Comparison of ENCODE assay signal across 8 cellular contexts in genomic region chr10:97640868-97641811, GRCh38. TPM values are rescaled to one million over a fixed set of nuclear protein-coding genes. Genes with fewer than 3 reads are reported as not detected.
DNase-seq lines count a peak whose midpoint lies in the region; ATAC-seq and TF ChIP-seq lines count a peak whose summit lies in the region.

No MANE protein-coding gene starts in this region.

- intact Hi-C loops in activated CD4-positive, alpha-beta T cell treated with anti-CD3 and anti-CD28 coated beads, Interleukin-2, amount 10 ng/mL, durations not matched to agents 24 days and 14 days (cut with micrococcal nuclease), result loop anchor here (1.0 to 10.0 kb wide), 6 partner anchors 8 to 1056 kb away; partner anchors contain the start of genes AVPI1, MMS19, PGAM1 and TM9SF3

- TF ChIP-seq CTCF in tibial nerve (IDR thresholded peaks at IDR 0.05), result no peak

- no peaks in the 10 kb centered on the region for H3K9me3 Mint-ChIP-seq in activated CD4-positive, alpha-beta T cell treated with anti-CD3 and anti-CD28 coated beads, Interleukin-2, amount 10 ng/mL, durations not matched to agents 24 days and 14 days

- DNase-seq in CD1c-positive myeloid dendritic cell (ENCODE audit: extremely low spot score) (peak; percentile 76), tibial nerve (ENCODE audit: low spot score in 2 of 2) (no peak)
- peak; percentile 70 for DNase-seq in activated CD4-positive, alpha-beta T cell treated with anti-CD3 and anti-CD28 coated beads, Interleukin-2, amount 10 ng/mL, durations not matched to agents 24 days and 14 days
- no peak for DNase-seq in effector CD8-positive, alpha-beta T cell (lab: John Stamatoyannopoulos, UW)

- H3K36me3 ChIP-seq in HUES6 (ENCODE audit: control insufficient read depth, insufficient read depth, low read length), result peaks cover 15% of the 10 kb centered on the region
- peaks cover 9% of the 10 kb centered on the region for H3K36me3 ChIP-seq in muscle layer of colon (ENCODE audit: insufficient read depth, low read length)
- H3K36me3 ChIP-seq in tibial nerve, result peaks cover 0 to 22% (median 0%) of the 10 kb centered on the region in 3 donors

- peaks cover 3% of the 10 kb centered on the region for H3K27me3 Mint-ChIP-seq in activated CD4-positive, alpha-beta T cell treated with anti-CD3 and anti-CD28 coated beads, Interleukin-2, amount 10 ng/mL, durations not matched to agents 24 days and 14 days

- H3K36me3 Mint-ChIP-seq in activated CD4-positive, alpha-beta T cell treated with anti-CD3 and anti-CD28 coated beads, Interleukin-2, amount 10 ng/mL, durations not matched to agents 24 days and 14 days (ENCODE audit: low read depth), result peaks cover 22% of the 10 kb centered on the region

- H3K27me3 ChIP-seq in HUES6 (ENCODE audit: control insufficient read depth, insufficient read depth, low read length) (no peaks in the 10 kb centered on the region), muscle layer of colon (ENCODE audit: control insufficient read depth in 1 of 2, insufficient read depth in 2 of 2, low read length in 2 of 2) (no peaks in the 10 kb centered on the region), tibial nerve (no peaks in the 10 kb centered on the region)

- TF ChIP-seq EP300 in tibial nerve (IDR thresholded peaks at IDR 0.05), result peak in 1 of 2 donors; percentile 25

- H3K9me3 ChIP-seq in HUES6 (ENCODE audit: control insufficient read depth, insufficient read depth, low read depth, low read length) (no peaks in the 10 kb centered on the region), muscle layer of colon (ENCODE audit: low read length) (no peaks in the 10 kb centered on the region), tibial nerve (no peaks in the 10 kb centered on the region)

- peak in 1 of 2 donors; percentile 27 for TF ChIP-seq POLR2A in tibial nerve (IDR thresholded peaks at IDR 0.05)

- peaks cover 7% of the 10 kb centered on the region for H3K4me1 ChIP-seq in HUES6 (ENCODE audit: control insufficient read depth, insufficient read depth, low read length)
- H3K4me1 ChIP-seq in muscle layer of colon (ENCODE audit: insufficient read depth, low read length), result peaks cover 11% of the 10 kb centered on the region
- H3K4me1 ChIP-seq in tibial nerve, result peaks cover 6 to 29% (median 16%) of the 10 kb centered on the region in 4 donors

- H3K27ac ChIP-seq in HUES6 (ENCODE audit: low read depth, low read length) (no peak overlapping the region), muscle layer of colon (ENCODE audit: low read depth, low read length) (peak overlapping the region; percentile 91), tibial nerve (peak overlapping the region; percentile 71 to 92 (median 90))

- H3K4me1 Mint-ChIP-seq in activated CD4-positive, alpha-beta T cell treated with anti-CD3 and anti-CD28 coated beads, Interleukin-2, amount 10 ng/mL, durations not matched to agents 24 days and 14 days, result peaks cover 26% of the 10 kb centered on the region

- ATAC-seq in GM19463 (IDR thresholded peaks at IDR 0.05; ENCODE audit: unreplicated experiment) (peak; percentile 17), esophagus mucosa (peak; percentile 47)

- H3K27ac Mint-ChIP-seq in activated CD4-positive, alpha-beta T cell treated with anti-CD3 and anti-CD28 coated beads, Interleukin-2, amount 10 ng/mL, durations not matched to agents 24 days and 14 days, result peak overlapping the region; percentile 83

- H3K9ac ChIP-seq in HUES6 (ENCODE audit: low read length) (peak overlapping the region; percentile 86), muscle layer of colon (ENCODE audit: low read length) (peak overlapping the region; percentile 44)

- peak overlapping the region; percentile 88 for H3K4me3 ChIP-seq in HUES6 (ENCODE audit: low read depth, low read length)
- peak overlapping the region; percentile 69 to 92 for H3K4me3 ChIP-seq in muscle layer of colon (ENCODE audit: low read depth in 1 of 2, low read length in 2 of 2)
- H3K4me3 ChIP-seq in tibial nerve, result peak overlapping the region; percentile 69 to 92 (median 90)

- H3K4me3 Mint-ChIP-seq in activated CD4-positive, alpha-beta T cell treated with anti-CD3 and anti-CD28 coated beads, Interleukin-2, amount 10 ng/mL, durations not matched to agents 24 days and 14 days, result peak overlapping the region; percentile 95

- WGBS in tibial nerve, 2 donors, result 0 to 2% methylated on average over 30 to 34 of the region's 67 CpGs

RNA-seq across cellular contexts. Expression of gene PI4K2A, which starts 0.7 kb away (rescaled TPM):
- total RNA-seq in activated CD4-positive, alpha-beta T cell treated with anti-CD3 and anti-CD28 coated beads, Interleukin-2, amount 10 ng/mL, durations not matched to agents 24 days and 14 days, result 17.8 TPM in 2 replicates
- total RNA-seq in esophagus mucosa (13.0 TPM), tibial nerve (10 to 100 TPM; 17.0 to 29.1 (median 21.0) TPM)

RNA-seq across cellular contexts. Expression of gene MORN4, which starts 7.8 kb away (rescaled TPM):
- total RNA-seq in activated CD4-positive, alpha-beta T cell treated with anti-CD3 and anti-CD28 coated beads, Interleukin-2, amount 10 ng/mL, durations not matched to agents 24 days and 14 days, result 2.2 and 2.4 TPM in 2 replicates
- total RNA-seq in esophagus mucosa (1.9 TPM), tibial nerve (1 to 10 TPM; 3.7 to 8.2 (median 7.1) TPM)

RNA-seq across cellular contexts. Expression of gene AVPI1, which starts 45.9 kb away (rescaled TPM):
- total RNA-seq in activated CD4-positive, alpha-beta T cell treated with anti-CD3 and anti-CD28 coated beads, Interleukin-2, amount 10 ng/mL, durations not matched to agents 24 days and 14 days, result 1.1 and 1.3 TPM in 2 replicates
- 6.8 TPM for total RNA-seq in esophagus mucosa
- 100 to 1,000 TPM; 113 to 253 (median 170) TPM for total RNA-seq in tibial nerve

RNA-seq across cellular contexts. Expression of gene C10orf62, which starts 51.6 kb away (rescaled TPM):
- total RNA-seq in activated CD4-positive, alpha-beta T cell treated with anti-CD3 and anti-CD28 coated beads, Interleukin-2, amount 10 ng/mL, durations not matched to agents 24 days and 14 days, result not detected in 2 replicates
- total RNA-seq in esophagus mucosa (0.16 TPM), tibial nerve (1 to 10 TPM; 1.1 to 1.7 (median 1.2) TPM)

RNA-seq across cellular contexts. Expression of gene HOGA1, which starts 57.0 kb away (rescaled TPM):
- not detected in 2 replicates for total RNA-seq in activated CD4-positive, alpha-beta T cell treated with anti-CD3 and anti-CD28 coated beads, Interleukin-2, amount 10 ng/mL, durations not matched to agents 24 days and 14 days
- total RNA-seq in esophagus mucosa (1.7 TPM), tibial nerve (10 to 100 TPM in 3 of 4 donors, 1 to 10 TPM in 1; 3.6 to 31.6 (median 25.3) TPM)

Comparison
In these comparisons a context has a peak if more than half of its experiments do, and no peak if none do; other contexts are left out.
1. DNase-seq: peak in CD1c-positive myeloid dendritic cell (single experiment) and activated CD4-positive, alpha-beta T cell treated with anti-CD3 and anti-CD28 coated beads, Interleukin-2, amount 10 ng/mL, durations not matched to agents 24 days and 14 days (single experiment); none in tibial nerve (0 of 2) and effector CD8-positive, alpha-beta T cell (single experiment).
2. RNA of gene AVPI1, which starts 45.9 kb away (total RNA-seq): 113 to 253 TPM in tibial nerve; 6.8 TPM in esophagus mucosa (single experiment) and 1.1 to 1.3 TPM in activated CD4-positive, alpha-beta T cell treated with anti-CD3 and anti-CD28 coated beads, Interleukin-2, amount 10 ng/mL, durations not matched to agents 24 days and 14 days; every median in the first group is over 10 times any median in the second.
3. Peak in every context shown above with its lines, with median percentiles within 50 percentile points of each other: H3K4me3 ChIP-seq.